Comparison of ENCODE assay signal across 8 cellular contexts in genomic region chr2:170716851-170717598, GRCh38. TPM values are rescaled to one million over a fixed set of nuclear protein-coding genes. Genes with fewer than 3 reads are reported as not detected.
DNase-seq lines count a peak whose midpoint lies in the region; ATAC-seq, FAIRE-seq and TF ChIP-seq lines count a peak whose summit lies in the region.

No MANE protein-coding gene starts in this region.

- no peaks in the 10 kb centered on the region for H3K9me1 ChIP-seq in keratinocyte (ENCODE audit: control insufficient read depth, extremely low read depth, insufficient read depth, low read length)

- H3K79me2 ChIP-seq in keratinocyte (ENCODE audit: control insufficient read depth, insufficient read depth, low read length) (no peaks in the 10 kb centered on the region), MM.1S (ENCODE audit: low read length) (no peaks in the 10 kb centered on the region)

- H4K20me1 ChIP-seq in keratinocyte (ENCODE audit: control insufficient read depth, extremely low read depth, insufficient read depth, low read length) (no peaks in the 10 kb centered on the region), MM.1S (ENCODE audit: insufficient read depth, low read length) (no peaks in the 10 kb centered on the region)

- TF ChIP-seq EP300 in A549 (IDR thresholded peaks at IDR 0.05): no peak

- no peaks in the 10 kb centered on the region for H3K9me2 ChIP-seq in MM.1S (replicated peaks; ENCODE audit: insufficient read depth, low read length)

- peaks cover 6% of the 10 kb centered on the region for H3K36me3 Mint-ChIP-seq in stimulated activated effector memory CD8-positive, alpha-beta T cell treated with anti-CD3 and anti-CD28 coated beads, Interleukin-12 subunit alpha, Interleukin-12 subunit beta, amount 100 ng/mL, for 72 hours

- H3K36me3 ChIP-seq in HUES64 (ENCODE audit: insufficient read depth, low read length): peaks cover 4% of the 10 kb centered on the region; the same call in 1 of the 2 replicates
- no peaks in the 10 kb centered on the region for H3K36me3 ChIP-seq in keratinocyte (ENCODE audit: control insufficient read depth in 2 of 2, extremely low read depth in 1 of 2, insufficient read depth in 2 of 2, low read length in 2 of 2)
- no peaks in the 10 kb centered on the region for H3K36me3 ChIP-seq in MM.1S (replicated peaks; ENCODE audit: insufficient read depth, low read length)

- ATAC-seq in A549 (peak; percentile 69 to 79), GM19467 (IDR thresholded peaks at IDR 0.05; ENCODE audit: unreplicated experiment) (no peak)
- ATAC-seq in stimulated activated effector memory CD8-positive, alpha-beta T cell treated with anti-CD3 and anti-CD28 coated beads, Interleukin-12 subunit alpha, Interleukin-12 subunit beta, amount 100 ng/mL, for 72 hours: peak; percentile 53

- no peaks in the 10 kb centered on the region for H3K9me3 ChIP-seq in A549
- no peaks in the 10 kb centered on the region for H3K9me3 ChIP-seq in HUES64 (ENCODE audit: insufficient read depth, low read depth, low read length)
- H3K9me3 ChIP-seq in keratinocyte (ENCODE audit: control insufficient read depth, low read depth, low read length): no peaks in the 10 kb centered on the region
- no peaks in the 10 kb centered on the region for H3K9me3 ChIP-seq in MM.1S (replicated peaks; ENCODE audit: insufficient read depth, low read length)

- no peak for TF ChIP-seq POLR2A in A549 (IDR thresholded peaks at IDR 0.05; ENCODE audit: low read length)

- H3K4me1 ChIP-seq in A549 (peaks cover 11% of the 10 kb centered on the region; the same call in 2 of the 3 replicates), HUES64 (ENCODE audit: insufficient read depth, low read length) (peaks cover 33% of the 10 kb centered on the region), keratinocyte (ENCODE audit: control insufficient read depth, extremely low read depth, insufficient read depth, low read length) (peaks cover 3% of the 10 kb centered on the region), MM.1S (ENCODE audit: low read length) (no peaks in the 10 kb centered on the region)

- TF ChIP-seq RAD21 in A549 (conservative IDR thresholded peaks at IDR 0.05 in 1 of 2, IDR thresholded peaks at IDR 0.05 in 1 of 2): peak in 1 of 2 experiments; percentile 23; a peak in 1 of 5 replicates

- peaks cover 3% of the 10 kb centered on the region; the same call in 1 of the 2 replicates for H3F3A ChIP-seq in MM.1S (ENCODE audit: insufficient read depth, low read length)

- H3K9ac ChIP-seq in HUES64 (ENCODE audit: low read depth, low read length) (no peak overlapping the region; the same call in 1 of the 2 replicates), keratinocyte (ENCODE audit: control insufficient read depth, extremely low read depth, insufficient read depth, low read length) (no peak overlapping the region), MM.1S (ENCODE audit: low read length) (no peak overlapping the region)

- TF ChIP-seq CTCF in A549 (IDR thresholded peaks at IDR 0.05): peak; percentile 36; the same call in 2 of the 3 replicates
- TF ChIP-seq CTCF in cardiac fibroblast (IDR thresholded peaks at IDR 0.05; ENCODE audit: low read depth, low read length): peak; percentile 17
- TF ChIP-seq CTCF in keratinocyte (optimal IDR thresholded peaks at IDR 0.05 in 1 of 3, IDR thresholded peaks at IDR 0.05 in 1 of 3, conservative IDR thresholded peaks at IDR 0.05 in 1 of 3; ENCODE audit: extremely low read depth in 1 of 3, insufficient read depth in 2 of 3, low read length in 3 of 3): peak; percentile 13 to 53 (median 50)
- TF ChIP-seq CTCF in MM.1S (IDR thresholded peaks at IDR 0.05; ENCODE audit: low read length): no peak

- CTCF ChIA-PET in A549 (lab: Yijun Ruan, JAX): interaction anchor here (0.7 to 1.7 kb wide), 5 partner anchors 9 to 319 kb away, joined by 3 to 5 read pairs (median 3); no protein-coding TSS in a partner anchor

- H3K27ac ChIP-seq in A549: no peak overlapping the region
- peak overlapping the region; percentile 51; the same call in 1 of the 2 replicates for H3K27ac ChIP-seq in HUES64 (ENCODE audit: low read depth, low read length)
- H3K27ac ChIP-seq in keratinocyte (ENCODE audit: control insufficient read depth, insufficient read depth, low read length): no peak overlapping the region
- no peak overlapping the region for H3K27ac ChIP-seq in MM.1S (ENCODE audit: low read length)

- DNase-seq in A549 (ENCODE audit: low read depth in 1 of 2, low spot score in 1 of 2) (peak; percentile 56 to 66), cardiac fibroblast (ENCODE audit: low read depth in 2 of 2) (peak; percentile 24 to 32), keratinocyte (ENCODE audit: low read depth, low spot score) (no peak), MM.1S (no peak), DMS153 (lab: John Stamatoyannopoulos, UW) (no peak)
- peak in 1 of 2 donors; percentile 59 for DNase-seq in stimulated activated effector memory CD8-positive, alpha-beta T cell treated with anti-CD3 and anti-CD28 coated beads, Interleukin-12 subunit alpha, Interleukin-12 subunit beta, amount 100 ng/mL, for 72 hours (ENCODE audit: low spot score in 2 of 2)

- H3K9me3 Mint-ChIP-seq in stimulated activated effector memory CD8-positive, alpha-beta T cell treated with anti-CD3 and anti-CD28 coated beads, Interleukin-12 subunit alpha, Interleukin-12 subunit beta, amount 100 ng/mL, for 72 hours: no peaks in the 10 kb centered on the region

- FAIRE-seq in A549 (lab: Jason Lieb, UNC) (no peak), keratinocyte (lab: Jason Lieb, UNC) (no peak)

- no peak overlapping the region for H3K27ac Mint-ChIP-seq in stimulated activated effector memory CD8-positive, alpha-beta T cell treated with anti-CD3 and anti-CD28 coated beads, Interleukin-12 subunit alpha, Interleukin-12 subunit beta, amount 100 ng/mL, for 72 hours

- peak overlapping the region; percentile 74 for H3K4me3 Mint-ChIP-seq in stimulated activated effector memory CD8-positive, alpha-beta T cell treated with anti-CD3 and anti-CD28 coated beads, Interleukin-12 subunit alpha, Interleukin-12 subunit beta, amount 100 ng/mL, for 72 hours

- H3K27me3 ChIP-seq in HUES64 (ENCODE audit: insufficient read depth, low read length): peaks cover 92% of the 10 kb centered on the region
- peaks cover 73% of the 10 kb centered on the region for H3K27me3 ChIP-seq in keratinocyte (ENCODE audit: control insufficient read depth, extremely low read depth, insufficient read depth, low read length)
- 0 out of 2 replicates have a peak, but pooled peaks cover 11% of the 10 kb centered on the region for H3K27me3 ChIP-seq in MM.1S (replicated peaks; ENCODE audit: insufficient read depth, low read length)

- POLR2A ChIA-PET in A549 (lab: Yijun Ruan, JAX): no interaction called here

- H3K4me2 ChIP-seq in A549 (peak overlapping the region; percentile 91), keratinocyte (ENCODE audit: control insufficient read depth, extremely low read depth, insufficient read depth, low read depth, low read length) (no peak overlapping the region), MM.1S (ENCODE audit: low read depth, low read length) (no peak overlapping the region)

- H2AFZ ChIP-seq in keratinocyte (ENCODE audit: control insufficient read depth, low read length): no peak overlapping the region
- no peak overlapping the region for H2AFZ ChIP-seq in MM.1S (ENCODE audit: low read length)

- 89% methylated on average over 33 of the region's 74 CpGs for WGBS in A549 (ENCODE audit: missing lambda C conversion rate)
- WGBS in HUES64: 1% methylated on average over 74 of the region's 74 CpGs

- dilution Hi-C loops in keratinocyte (cut with MboI; ENCODE audit: extremely low pct_ligation_motif_present, low sequenced_read_pairs): no loop called here

- peaks cover 20% of the 10 kb centered on the region for H3K4me1 Mint-ChIP-seq in stimulated activated effector memory CD8-positive, alpha-beta T cell treated with anti-CD3 and anti-CD28 coated beads, Interleukin-12 subunit alpha, Interleukin-12 subunit beta, amount 100 ng/mL, for 72 hours

- H3K4me3 ChIP-seq in A549 (peak overlapping the region; percentile 51; the same call in 2 of the 3 replicates), HUES64 (ENCODE audit: low read length) (peak overlapping the region; percentile 56), cardiac fibroblast (replicated peaks in 1 of 2; ENCODE audit: low read depth in 2 of 2, low read length in 2 of 2) (no peak overlapping the region), keratinocyte (ENCODE audit: control insufficient read depth in 2 of 3, extremely low read depth in 1 of 3, insufficient read depth in 2 of 3, low read depth in 1 of 3, low read length in 3 of 3) (no peak overlapping the region), MM.1S (ENCODE audit: low read length) (no peak overlapping the region)

RNA-seq across cellular contexts. Expression of gene SP5, which starts 1.9 kb away (rescaled TPM):
- not detected in 2 replicates for polyA plus RNA-seq in A549 (2011; rRNA removed)
- polyA plus RNA-seq in A549 (2012; cell fraction: cytosol; rRNA removed): 0.03 TPM in 1 of 2 replicates, not detected in the other
- polyA plus RNA-seq in A549 (2012; cell fraction: nucleus; rRNA removed): 0.04 TPM in 1 of 2 replicates, not detected in the other
- not detected in 3 replicates for polyA plus RNA-seq in A549 (2017; fragmentation: RNase III; extraction: RNeasy Plus Mini Kit Qiagen cat#74134 plus additional on column Dnase treatment)
- not detected in 2 replicates for polyA minus RNA-seq in A549 (2011; rRNA and poly(A)+ RNA removed)
- 36.1 TPM for polyA plus RNA-seq in HUES64 (2013, experiment 1 of 2)
- 55.5 TPM for polyA plus RNA-seq in HUES64 (2013, experiment 2 of 2)
- not detected in 3 replicates for polyA plus RNA-seq in keratinocyte
- not detected for polyA plus RNA-seq in keratinocyte (2011; ENCODE audit: low read depth)
- polyA plus RNA-seq in keratinocyte (2011; cell fraction: cytosol; rRNA removed): not detected in 2 replicates
- not detected in 2 replicates for polyA plus RNA-seq in keratinocyte (2011; cell fraction: nucleus; rRNA removed)
- polyA plus RNA-seq in keratinocyte (2012; ENCODE audit: low replicate concordance): 0.05 TPM in 1 of 2 replicates, not detected in the other
- polyA minus RNA-seq in keratinocyte: not detected in 3 replicates
- not detected for polyA minus RNA-seq in keratinocyte (2011; cell fraction: cytosol; rRNA and poly(A)+ RNA removed)
- not detected in 2 replicates for polyA minus RNA-seq in keratinocyte (2011; cell fraction: nucleus; rRNA and poly(A)+ RNA removed)

RNA-seq across cellular contexts. Expression of gene ERICH2, which starts 53.2 kb away (rescaled TPM):
- not detected in 2 replicates for polyA plus RNA-seq in A549 (2011; rRNA removed)
- polyA plus RNA-seq in A549 (2012; cell fraction: cytosol; rRNA removed): not detected in 2 replicates
- polyA plus RNA-seq in A549 (2012; cell fraction: nucleus; rRNA removed): not detected in 2 replicates
- polyA plus RNA-seq in A549 (2017; fragmentation: RNase III; extraction: RNeasy Plus Mini Kit Qiagen cat#74134 plus additional on column Dnase treatment): not detected in 3 replicates
- polyA minus RNA-seq in A549 (2011; rRNA and poly(A)+ RNA removed): not detected in 2 replicates
- 3.5 TPM for polyA plus RNA-seq in HUES64 (2013, experiment 1 of 2)
- 3.7 TPM for polyA plus RNA-seq in HUES64 (2013, experiment 2 of 2)
- polyA plus RNA-seq in keratinocyte: 0.41 to 1.3 TPM (median 0.45 TPM) in 3 replicates
- polyA plus RNA-seq in keratinocyte (2011; ENCODE audit: low read depth): 5.9 TPM
- polyA plus RNA-seq in keratinocyte (2011; cell fraction: cytosol; rRNA removed): 0.79 and 1.5 TPM in 2 replicates
- 0.88 TPM in 1 of 2 replicates, not detected in the other for polyA plus RNA-seq in keratinocyte (2011; cell fraction: nucleus; rRNA removed)
- polyA plus RNA-seq in keratinocyte (2012; ENCODE audit: low replicate concordance): 1.2 and 1.7 TPM in 2 replicates
- not detected in 3 replicates for polyA minus RNA-seq in keratinocyte
- not detected for polyA minus RNA-seq in keratinocyte (2011; cell fraction: cytosol; rRNA and poly(A)+ RNA removed)
- polyA minus RNA-seq in keratinocyte (2011; cell fraction: nucleus; rRNA and poly(A)+ RNA removed): not detected in 2 replicates

Comparison
In these comparisons a context has a peak if more than half of its experiments do, and no peak if none do; other contexts are left out.
1. DNase-seq: peak in A549 (2 of 2) and cardiac fibroblast (2 of 2); none in keratinocyte (single experiment), MM.1S (single experiment) and DMS153 (single experiment).
2. H3K4me3 ChIP-seq: peak in A549 (single experiment) and HUES64 (single experiment); none in cardiac fibroblast (0 of 2), keratinocyte (0 of 3) and MM.1S (single experiment).